Comparison of ENCODE assay signal across 17 cellular contexts in the genomic region with DNA sequence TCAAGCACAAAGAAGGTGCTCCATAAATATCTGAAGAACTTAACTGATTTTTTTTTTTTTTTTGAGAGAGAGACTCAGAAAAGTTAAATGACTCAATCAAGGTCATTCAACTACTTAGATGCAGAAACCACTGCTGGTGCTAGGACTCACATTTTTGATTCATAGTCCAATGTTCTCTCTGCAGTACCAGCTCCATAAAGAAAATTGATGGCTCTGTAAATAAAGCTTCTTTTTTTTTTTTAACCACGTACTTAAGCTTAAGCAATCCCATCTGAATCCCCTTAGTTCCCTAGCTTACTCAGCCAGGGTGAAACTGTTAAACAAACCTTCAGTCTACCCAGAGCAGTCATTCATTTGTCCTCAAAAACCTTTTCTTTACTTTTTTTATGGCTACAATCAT.
A peak's percentile ranks its signal among the peaks of the same experiment; 100 is the strongest.
DNase-seq lines count a peak whose midpoint lies in the region; ATAC-seq and TF ChIP-seq lines count a peak whose summit lies in the region.
"Had no signal": no experiment of that assay in that cellular context is flagged by ENCODE, and none has a peak within 500 bp of the region (broad histone marks: within the 10 kb centered on the region; RNA-seq: fewer than 3 reads in every experiment).

No MANE protein-coding gene starts in this region.

- ATAC-seq in HG03520 (IDR thresholded peaks at IDR 0.05; ENCODE audit: unreplicated experiment) = no peak
- ATAC-seq: stimulated activated naive CD8-positive, alpha-beta T cell treated with anti-CD3 and anti-CD28 coated beads, Interleukin-15, amount 100 ng/mL, for 72 hours; T-cell had no signal

- no peaks in the 10 kb centered on the region for H3K36me3 ChIP-seq in osteoblast (ENCODE audit: insufficient read depth, low read length)
- H3K36me3 ChIP-seq: ascending aorta had no signal

- no peaks in the 10 kb centered on the region for H3K27me3 ChIP-seq in osteoblast (ENCODE audit: insufficient read depth, low read length)
- H3K27me3 ChIP-seq: ascending aorta had no signal

- H2AFZ ChIP-seq in osteoblast (ENCODE audit: low read length) = no peak overlapping the region

- H4K20me1 ChIP-seq in osteoblast (ENCODE audit: insufficient read depth, low read length) = no peaks in the 10 kb centered on the region

- H3K4me3 ChIP-seq in osteoblast (ENCODE audit: insufficient read depth, low read length) = no peak overlapping the region
- H3K4me3 ChIP-seq: ascending aorta had no signal

- no peaks in the 10 kb centered on the region for H3K9me3 ChIP-seq in osteoblast (ENCODE audit: low read depth, low read length)
- H3K9me3 ChIP-seq: ascending aorta had no signal

- H3K4me1 ChIP-seq in osteoblast (ENCODE audit: insufficient read depth, low read length) = peaks cover 34% of the 10 kb centered on the region
- H3K4me1 ChIP-seq: ascending aorta had no signal

- H3K27ac ChIP-seq in epithelial cell of prostate (peak overlapping the region; percentile 43), osteoblast (ENCODE audit: low read depth, low read length) (peak overlapping the region; percentile 86)
- H3K27ac ChIP-seq: ascending aorta, RWPE1 had no signal

- no peak for TF ChIP-seq CTCF in osteoblast (IDR thresholded peaks at IDR 0.05; ENCODE audit: extremely low read depth, low read depth, low read length)

- H3K4me2 ChIP-seq in osteoblast (ENCODE audit: insufficient read depth, low read length) = peak overlapping the region; percentile 54

- no peaks in the 10 kb centered on the region for H3K79me2 ChIP-seq in osteoblast (ENCODE audit: insufficient read depth, low read length)

- DNase-seq in EH (ENCODE audit: low read depth) (peak; percentile 88), NCI-H82 (lab: John Stamatoyannopoulos, UW) (peak; percentile 36), epithelial cell of prostate (ENCODE audit: low read depth, low spot score) (peak; percentile 68), osteoblast (ENCODE audit: insufficient read length, low spot score, missing footprints) (peak; percentile 58), superior temporal gyrus (ENCODE audit: extremely low spot score) (no peak), AML-193 (lab: John Stamatoyannopoulos, UW) (no peak)
- DNase-seq in activated CD4-positive, alpha-beta T cell treated with anti-CD3 and anti-CD28 coated beads for 48 hours = no peak
- DNase-seq: activated effector memory CD4-positive, alpha-beta T cell treated with anti-CD3 and anti-CD28 coated beads, Interleukin-2, amount 50 U/mL, for 16 hours; effector CD4-positive, alpha-beta T cell; GF-D8; NCI-H187 treated with DMSO at 0.1 percent for 48 hours; small intestine; stimulated activated naive CD8-positive, alpha-beta T cell treated with anti-CD3 and anti-CD28 coated beads, Interleukin-15, amount 100 ng/mL, for 72 hours; T-cell had no signal

Comparison
In these comparisons a context has a peak if more than half of its experiments do, and no peak if none do; other contexts are left out.
1. DNase-seq: peak in EH (single experiment), NCI-H82 (single experiment), epithelial cell of prostate (single experiment) and osteoblast (single experiment); none in superior temporal gyrus (single experiment), AML-193 (0 of 2) and activated CD4-positive, alpha-beta T cell treated with anti-CD3 and anti-CD28 coated beads for 48 hours (single experiment).